12 cellular contexts compared by ENCODE assay signal in the genomic region with DNA sequence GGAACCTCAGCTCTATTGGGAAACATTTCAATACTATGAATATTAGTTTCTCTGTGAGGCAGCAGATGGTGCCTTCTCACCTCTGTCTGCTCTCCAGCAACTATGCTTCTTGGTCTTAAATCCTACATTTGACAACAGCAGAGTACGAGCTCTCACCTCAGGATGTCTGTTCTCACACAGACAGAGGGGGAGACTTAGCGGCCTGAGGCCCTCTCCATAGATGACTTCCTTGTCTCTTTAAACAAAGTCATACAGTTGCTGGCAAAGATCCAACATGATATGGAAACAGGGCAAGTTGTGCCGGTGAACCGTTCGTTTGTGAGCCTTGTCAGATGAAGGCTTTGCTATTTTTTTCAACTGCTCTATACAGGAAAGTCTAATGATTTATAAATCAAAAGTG. TPM values are rescaled to one million over a fixed set of nuclear protein-coding genes. Genes with fewer than 3 reads are reported as not detected.
DNase-seq lines count a peak whose midpoint lies in the region; ATAC-seq, FAIRE-seq and TF ChIP-seq lines count a peak whose summit lies in the region.
"Had no signal": no experiment of that assay in that cellular context is flagged by ENCODE, and none has a peak within 500 bp of the region (broad histone marks: within the 10 kb centered on the region; RNA-seq: fewer than 3 reads in every experiment).

No MANE protein-coding gene starts in this region.

- H3K79me2 ChIP-seq in HCT116 (ENCODE audit: insufficient read depth, low read length) = no peaks in the 10 kb centered on the region

- no peak overlapping the region for H3K4me2 ChIP-seq in HCT116 (ENCODE audit: low read length)

- RAD21 ChIA-PET in HCT116 (lab: Charles Lee; ENCODE audit: low non-redundant PET in 1 of 2, low total read pairs in 2 of 2, uncharacterized antibody in 2 of 2, unreplicated experiment in 2 of 2) = no interaction called here

- H3K4me3 ChIP-seq in HCT116 (replicated peaks in 1 of 2; ENCODE audit: low read depth in 1 of 2, low read length in 2 of 2) = no peak overlapping the region
- no peak overlapping the region for H3K4me3 ChIP-seq in bronchial epithelial cell (ENCODE audit: low read depth, low read length)
- H3K4me3 ChIP-seq in prostate gland = no peak overlapping the region

- no peak overlapping the region for H2AFZ ChIP-seq in HCT116 (ENCODE audit: low read depth, low read length, poor library complexity, severe bottlenecking)

- no peak overlapping the region for H3K9ac ChIP-seq in HCT116 (ENCODE audit: low read length)

- no peak for FAIRE-seq in D721Med (lab: Jason Lieb, UNC)
- FAIRE-seq in bronchial epithelial cell (lab: Jason Lieb, UNC) = peak; percentile 83
- FAIRE-seq: kidney had no signal

- POLR2A ChIA-PET in HCT116 (lab: Charles Lee) = no interaction called here

- DNase-seq in D721Med (ENCODE audit: insufficient read length, low spot score) = no peak
- no peak for DNase-seq in HCT116 (ENCODE audit: low read depth, low spot score)
- peak; percentile 49 for DNase-seq in NCI-H345 (lab: John Stamatoyannopoulos, UW)
- DNase-seq in bronchial epithelial cell (ENCODE audit: low read depth) = no peak
- DNase-seq in superior temporal gyrus (ENCODE audit: extremely low spot score) = no peak
- DNase-seq in prostate gland (ENCODE audit: low spot score) = no peak
- DNase-seq: activated B cell treated with CpG ODN at 0.5 μM for 24 hours; activated naive CD8-positive, alpha-beta T cell treated with anti-CD3 and anti-CD28 coated beads for 36 hours; kidney had no signal

- no peaks in the 10 kb centered on the region for H3K9me3 ChIP-seq in HCT116 (ENCODE audit: control insufficient read depth in 1 of 2, insufficient read depth in 1 of 2, low read depth in 1 of 2, low read length in 2 of 2)
- H3K9me3 ChIP-seq in prostate gland = no peaks in the 10 kb centered on the region

- intact Hi-C loops in HCT116 (cut with micrococcal nuclease) (no loop called here), prostate gland (cut with DNase I) (no loop called here)

- no peaks in the 10 kb centered on the region for H3K27me3 ChIP-seq in HCT116 (ENCODE audit: insufficient read depth, low read length)
- peaks cover 2% of the 10 kb centered on the region for H3K27me3 ChIP-seq in bronchial epithelial cell (ENCODE audit: control insufficient read depth, insufficient read depth, low read length)
- H3K27me3 ChIP-seq in prostate gland (replicated peaks; ENCODE audit: insufficient read depth) = no peaks in the 10 kb centered on the region

- H4K20me1 ChIP-seq in HCT116 (ENCODE audit: insufficient read depth) = no peaks in the 10 kb centered on the region

- TF ChIP-seq RAD21 in HCT116 (IDR thresholded peaks at IDR 0.05; ENCODE audit: low read depth) = peak; percentile 12; the same call in 1 of the 2 replicates

- H3K4me1 ChIP-seq in HCT116 (ENCODE audit: control insufficient read depth in 1 of 2, insufficient read depth in 2 of 2, low read length in 2 of 2) (no peaks in the 10 kb centered on the region), prostate gland (replicated peaks) (no peaks in the 10 kb centered on the region)

- no peak overlapping the region for H3K27ac ChIP-seq in HCT116 (ENCODE audit: low read depth, low read length)
- no peak overlapping the region for H3K27ac ChIP-seq in prostate gland

- CTCF ChIA-PET in HCT116 (lab: Charles Lee) = no interaction called here

- ATAC-seq in HCT116 (no peak), GM19395 (IDR thresholded peaks at IDR 0.05; ENCODE audit: unreplicated experiment) (no peak), GM18517 (IDR thresholded peaks at IDR 0.05; ENCODE audit: unreplicated experiment) (no peak)

- 35% methylated on average over 5 of the region's 5 CpGs for WGBS in prostate gland

- TF ChIP-seq CTCF in D721Med (IDR thresholded peaks at IDR 0.05; ENCODE audit: insufficient read depth, missing control alignments) (peak; percentile 7), HCT116 (IDR thresholded peaks at IDR 0.05 in 2 of 3, conservative IDR thresholded peaks at IDR 0.05 in 1 of 3; ENCODE audit: borderline replicate concordance in 1 of 3, insufficient read depth in 1 of 3, low read depth in 2 of 3, low read length in 2 of 3) (no peak), bronchial epithelial cell (IDR thresholded peaks at IDR 0.05; ENCODE audit: insufficient read depth, low read length, severe bottlenecking) (no peak), prostate gland (IDR thresholded peaks at IDR 0.05) (no peak)

- no TSS peak for BruUV-seq in HCT116 (replicated peaks; lab: Mats Ljungman, UMichigan)

- no peaks in the 10 kb centered on the region for H3K36me3 ChIP-seq in HCT116 (ENCODE audit: control insufficient read depth in 1 of 2, insufficient read depth in 2 of 2, low read length in 2 of 2)
- H3K36me3 ChIP-seq in bronchial epithelial cell (ENCODE audit: control insufficient read depth, insufficient read depth, low read length) = no peaks in the 10 kb centered on the region
- H3K36me3 ChIP-seq in prostate gland = no peaks in the 10 kb centered on the region

- no peak for TF ChIP-seq POLR2A in HCT116 (IDR thresholded peaks at IDR 0.05; ENCODE audit: borderline replicate concordance, extremely low read depth, insufficient read depth, insufficient read length)
- TF ChIP-seq POLR2A in prostate gland (IDR thresholded peaks at IDR 0.05) = no peak

- no peaks in the 10 kb centered on the region for H3K9me2 ChIP-seq in HCT116 (ENCODE audit: insufficient read depth)

TF ChIP-seq in HCT116, 20 proteins besides CTCF, POLR2A, EP300 and RAD21:
- TF ChIP-seq EZH2phosphoT487 (IDR thresholded peaks at IDR 0.05; ENCODE audit: borderline replicate concordance) (no peak), CBX3 (IDR thresholded peaks at IDR 0.05; ENCODE audit: low read depth) (no peak)

RNA-seq across cellular contexts. Expression of gene GABRR1, which starts 43.7 kb away (rescaled TPM):
- not detected for total RNA-seq in HCT116 (2021; ENCODE audit: unreplicated experiment)
- polyA plus RNA-seq in HCT116 (2012) = not detected in 2 replicates
- total RNA-seq in bronchial epithelial cell = not detected in 2 replicates
- under 1 TPM in 1 of 2 donors, not detected in 1; 0.97 TPM for total RNA-seq in prostate gland
- total RNA-seq: activated B cell treated with CpG ODN at 0.5 μM for 24 hours; activated naive CD8-positive, alpha-beta T cell treated with anti-CD3 and anti-CD28 coated beads for 36 hours; kidney; progenitor cell of endocrine pancreas had no signal

RNA-seq across cellular contexts. Expression of gene GABRR2, which starts 54.3 kb away (rescaled TPM):
- total RNA-seq in HCT116 (2021; ENCODE audit: unreplicated experiment) (0.57 TPM), bronchial epithelial cell (under 0.01 and 0.26 TPM in 2 replicates), prostate gland (under 1 TPM; 0.14 to 0.40 TPM)
- 0.24 and 0.38 TPM in 2 replicates for polyA plus RNA-seq in HCT116 (2012)
